ENCODE assay signal across 15 cellular contexts in the genomic region with DNA sequence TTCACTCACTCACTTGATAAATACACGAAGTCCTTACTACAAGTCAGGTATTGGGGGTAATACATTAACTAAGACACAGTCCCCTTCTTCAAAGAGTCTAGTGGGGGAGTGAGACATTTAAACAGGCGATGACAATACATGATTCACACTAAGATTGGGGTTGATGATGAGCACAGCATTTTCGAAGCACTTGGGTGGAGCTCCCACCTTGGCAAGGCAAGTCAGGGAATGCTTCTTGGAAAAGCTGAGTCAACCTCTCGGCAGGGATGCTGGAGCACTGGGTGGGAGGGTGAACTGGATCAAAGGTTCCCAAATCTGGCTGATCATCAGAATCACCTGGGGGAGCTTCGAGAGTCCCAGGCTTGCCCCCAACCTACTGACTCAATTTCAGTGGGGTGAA. TPM values are rescaled to one million over a fixed set of nuclear protein-coding genes. Genes with fewer than 3 reads are reported as not detected.
DNase-seq lines count a peak whose midpoint lies in the region; TF ChIP-seq lines count a peak whose summit lies in the region.
"Had no signal": no experiment of that assay in that cellular context is flagged by ENCODE, and none has a peak within 500 bp of the region (broad histone marks: within the 10 kb centered on the region; RNA-seq: fewer than 3 reads in every experiment).

No MANE protein-coding gene starts in this region.

- no peak overlapping the region for H2AFZ ChIP-seq in hepatocyte

- no peaks in the 10 kb centered on the region for H4K20me1 ChIP-seq in hepatocyte (ENCODE audit: insufficient read depth, poor library complexity, severe bottlenecking)

- no peak for TF ChIP-seq CTCF in hepatocyte (IDR thresholded peaks at IDR 0.05; ENCODE audit: poor library complexity)

- H3K79me2 ChIP-seq in hepatocyte = no peaks in the 10 kb centered on the region

- H3K9me3 Mint-ChIP-seq in activated T-cell treated with anti-CD3 and anti-CD28 coated beads, Interleukin-2, amount 50 U/mL, for 24 hours = no peaks in the 10 kb centered on the region
- H3K9me3 Mint-ChIP-seq: activated CD4-positive, alpha-beta T cell treated with anti-CD3 and anti-CD28 coated beads, Interleukin-2, amount 10 ng/mL, durations not matched to agents 24 days and 14 days; activated T-helper 2 cell treated with anti-CD3 and anti-CD28 coated beads, Interferon-gamma antibody, Interleukin-2, Interleukin-4, amounts not matched to agents 10 μg/mL and 5 μg/mL and 100 μg/mL, durations not matched to agents 14 hours and 24 hours and 36 hours; brain had no signal

- H3K9me3 ChIP-seq in hepatocyte (ENCODE audit: low read depth) = no peaks in the 10 kb centered on the region
- H3K9me3 ChIP-seq: tibial artery had no signal

- 76% methylated on average over 5 of the region's 5 CpGs for WGBS in hepatocyte (ENCODE audit: low lambda C conversion rate, missing lambda C conversion rate)

- H3K4me3 ChIP-seq in hepatocyte = no peak overlapping the region
- H3K4me3 ChIP-seq: tibial artery had no signal

- no peak overlapping the region for H3K27ac ChIP-seq in hepatocyte
- H3K27ac ChIP-seq: tibial artery had no signal

- H3K4me1 ChIP-seq in hepatocyte (ENCODE audit: insufficient read depth) = no peaks in the 10 kb centered on the region

- H3K36me3 ChIP-seq in hepatocyte (replicated peaks; ENCODE audit: insufficient read depth, low read depth) = no peaks in the 10 kb centered on the region
- H3K36me3 ChIP-seq: tibial artery had no signal

- no peak overlapping the region for H3K4me2 ChIP-seq in hepatocyte

- no peaks in the 10 kb centered on the region for H3K4me1 Mint-ChIP-seq in activated T-cell treated with anti-CD3 and anti-CD28 coated beads, Interleukin-2, amount 50 U/mL, for 24 hours (ENCODE audit: low read depth)
- H3K4me1 Mint-ChIP-seq: activated CD4-positive, alpha-beta T cell treated with anti-CD3 and anti-CD28 coated beads, Interleukin-2, amount 10 ng/mL, durations not matched to agents 24 days and 14 days had no signal

- DNase-seq in 8988T (peak; percentile 27), HPDE6-E6E7 (ENCODE audit: extremely low spot score) (peak; percentile 39), astrocyte of the hippocampus (ENCODE audit: low read depth, low spot score) (peak; percentile 41), hepatocyte (ENCODE audit: low spot score) (peak; percentile 19), T-helper 2 cell (no peak)
- DNase-seq in activated CD4-positive, alpha-beta T cell treated with anti-CD3 and anti-CD28 coated beads, Interleukin-2, amount 50 U/mL, for 1 hour = no peak
- DNase-seq in activated T-cell treated with anti-CD3 and anti-CD28 coated beads, Interleukin-2, amount 50 U/mL, for 24 hours = no peak
- no peak for DNase-seq in stimulated activated CD4-positive, alpha-beta T cell treated with anti-CD3 and anti-CD28 coated beads, Interleukin-4, amount 100 ng/mL, for 4 hours
- DNase-seq: activated CD4-positive, alpha-beta T cell treated with anti-CD3 and anti-CD28 coated beads, Interleukin-2, amount 10 ng/mL, durations not matched to agents 24 days and 14 days; DMS 273 treated with DMSO at 0.1 percent for 48 hours; GOT3; NCI-H187 treated with DMSO at 0.1 percent for 48 hours; tibial artery had no signal

- H3K4me3 Mint-ChIP-seq in activated T-cell treated with anti-CD3 and anti-CD28 coated beads, Interleukin-2, amount 50 U/mL, for 24 hours = no peak overlapping the region
- H3K4me3 Mint-ChIP-seq: activated CD4-positive, alpha-beta T cell treated with anti-CD3 and anti-CD28 coated beads, Interleukin-2, amount 10 ng/mL, durations not matched to agents 24 days and 14 days; brain had no signal

- no peaks in the 10 kb centered on the region for H3K27me3 Mint-ChIP-seq in activated T-cell treated with anti-CD3 and anti-CD28 coated beads, Interleukin-2, amount 50 U/mL, for 24 hours
- H3K27me3 Mint-ChIP-seq: activated CD4-positive, alpha-beta T cell treated with anti-CD3 and anti-CD28 coated beads, Interleukin-2, amount 10 ng/mL, durations not matched to agents 24 days and 14 days; brain had no signal

- H3K9me2 ChIP-seq in hepatocyte (replicated peaks; ENCODE audit: insufficient read depth) = no peaks in the 10 kb centered on the region

- no peaks in the 10 kb centered on the region for H3K36me3 Mint-ChIP-seq in activated T-cell treated with anti-CD3 and anti-CD28 coated beads, Interleukin-2, amount 50 U/mL, for 24 hours (ENCODE audit: low read depth)
- H3K36me3 Mint-ChIP-seq: brain had no signal

- H3K27ac Mint-ChIP-seq in activated T-cell treated with anti-CD3 and anti-CD28 coated beads, Interleukin-2, amount 50 U/mL, for 24 hours = no peak overlapping the region
- H3K27ac Mint-ChIP-seq: activated CD4-positive, alpha-beta T cell treated with anti-CD3 and anti-CD28 coated beads, Interleukin-2, amount 10 ng/mL, durations not matched to agents 24 days and 14 days; activated T-helper 2 cell treated with anti-CD3 and anti-CD28 coated beads, Interferon-gamma antibody, Interleukin-2, Interleukin-4, amounts not matched to agents 10 μg/mL and 5 μg/mL and 100 μg/mL, durations not matched to agents 14 hours and 24 hours and 36 hours; brain had no signal

- H3K27me3 ChIP-seq in hepatocyte = no peaks in the 10 kb centered on the region
- H3K27me3 ChIP-seq: tibial artery had no signal

RNA-seq across cellular contexts. Expression of a gene that starts 57.9 kb away (rescaled TPM):
- total RNA-seq in hepatocyte = 97.4 and 115 TPM in 2 replicates
- polyA plus RNA-seq in hepatocyte = 46.3 and 51.3 TPM in 2 replicates

Comparison
In these comparisons a context has a peak if more than half of its experiments do, and no peak if none do; other contexts are left out.
1. DNase-seq: peak in 8988T (single experiment), HPDE6-E6E7 (single experiment), astrocyte of the hippocampus (single experiment) and hepatocyte (single experiment); none in T-helper 2 cell (0 of 5), activated CD4-positive, alpha-beta T cell treated with anti-CD3 and anti-CD28 coated beads, Interleukin-2, amount 50 U/mL, for 1 hour (single experiment), activated T-cell treated with anti-CD3 and anti-CD28 coated beads, Interleukin-2, amount 50 U/mL, for 24 hours (single experiment) and stimulated activated CD4-positive, alpha-beta T cell treated with anti-CD3 and anti-CD28 coated beads, Interleukin-4, amount 100 ng/mL, for 4 hours (0 of 2).